Comparison of ENCODE assay signal across 13 cellular contexts in genomic region chr18:22307528-22307927, GRCh38.
"Had no signal": no experiment of that assay in that cellular context is flagged by ENCODE, and none has a peak within 500 bp of the region (broad histone marks: within the 10 kb centered on the region; RNA-seq: fewer than 3 reads in every experiment).

No MANE protein-coding gene starts in this region.

- H3K9me3 ChIP-seq: adrenal gland, gastroesophageal sphincter, left ventricle myocardium inferior, upper lobe of left lung had no signal

- H3K27me3 ChIP-seq: adrenal gland, upper lobe of left lung had no signal

- H3K27ac ChIP-seq: adrenal gland, epithelial cell of prostate, gastroesophageal sphincter, left ventricle myocardium inferior, upper lobe of left lung had no signal

- H3K36me3 ChIP-seq: adrenal gland, gastroesophageal sphincter, left ventricle myocardium inferior, upper lobe of left lung had no signal

- H3K4me1 ChIP-seq: adrenal gland, gastroesophageal sphincter, left ventricle myocardium inferior, upper lobe of left lung had no signal

- ATAC-seq: effector memory CD8-positive, alpha-beta T cell; gastroesophageal sphincter had no signal

- H3K4me3 ChIP-seq: adrenal gland, gastroesophageal sphincter, left ventricle myocardium inferior, upper lobe of left lung had no signal

- DNase-seq: activated B cell treated with CpG ODN at 0.5 μM for 24 hours; activated CD4-positive, alpha-beta T cell treated with anti-CD3 and anti-CD28 coated beads, Interleukin-2, amount 50 U/mL, for 1 hour; activated naive CD4-positive, alpha-beta T cell treated with anti-CD3 and anti-CD28 coated beads, Interleukin-2, amount 50 U/mL, for 16 hours; adrenal gland; effector memory CD8-positive, alpha-beta T cell; islet precursor cell; left ventricle myocardium inferior; mesenchymal stem cell; stimulated activated CD4-positive, alpha-beta T cell treated with anti-CD3 and anti-CD28 coated beads, Interleukin-2, amount 100 ng/mL, for 48 hours; T1000; upper lobe of left lung had no signal
